4 cellular contexts compared by ENCODE assay signal in the genomic region with DNA sequence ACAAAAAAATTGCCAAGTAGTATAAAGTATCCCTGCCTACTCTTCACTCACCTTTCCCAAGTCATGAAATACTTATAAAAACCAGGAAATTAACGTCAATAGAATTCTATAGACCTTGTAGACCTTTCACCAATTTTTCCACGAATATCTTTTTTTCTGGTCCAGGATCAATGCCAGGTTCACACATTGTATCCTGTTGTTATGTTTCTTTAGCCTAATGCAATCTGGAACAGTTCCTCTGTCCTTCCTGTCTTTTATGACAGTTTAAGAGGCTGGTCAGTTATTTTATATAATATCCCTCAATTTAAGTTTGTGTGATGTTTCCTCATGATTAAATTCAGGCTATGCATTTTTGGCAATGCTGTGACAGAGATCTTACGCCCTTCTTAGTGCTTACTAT.
"Had no signal": no experiment of that assay in that cellular context is flagged by ENCODE, and none has a peak within 500 bp of the region (broad histone marks: within the 10 kb centered on the region; RNA-seq: fewer than 3 reads in every experiment).

No MANE protein-coding gene starts in this region.

- H3K4me3 Mint-ChIP-seq: GM23338, H9 had no signal

- H3K27ac Mint-ChIP-seq: GM23338, H9 had no signal

- H3K4me2 ChIP-seq: GM23338 had no signal

- DNase-seq: H9, HCEC 1CT, IMR-90 had no signal

- ATAC-seq: GM23338 had no signal

- H2AFZ ChIP-seq: GM23338 had no signal

- H3K9me3 Mint-ChIP-seq: GM23338, H9 had no signal

- H3K4me3 ChIP-seq: GM23338 had no signal
